ENCODE assay signal across 9 cellular contexts in the genomic region with DNA sequence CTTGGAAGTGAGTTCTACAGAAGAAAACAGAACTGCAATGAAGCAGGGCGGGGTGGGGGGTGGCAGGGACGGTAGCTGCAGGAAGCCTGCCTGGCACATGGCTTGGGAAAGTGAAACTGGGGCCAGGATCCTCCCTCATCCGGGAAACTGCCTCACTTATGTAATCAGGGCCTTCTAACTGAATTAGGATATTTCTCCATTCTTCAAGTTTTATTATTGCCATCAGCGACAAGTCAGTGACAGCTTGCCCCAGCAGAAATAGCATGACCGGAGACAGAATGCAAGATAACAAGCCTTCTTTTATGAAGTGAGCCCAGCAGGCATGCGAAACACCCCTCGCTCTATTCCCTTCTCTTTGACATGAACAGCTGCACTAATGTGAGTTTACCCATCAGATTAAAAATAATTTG.
DNase-seq lines count a peak whose midpoint lies in the region; ATAC-seq and TF ChIP-seq lines count a peak whose summit lies in the region.
"Had no signal": no experiment of that assay in that cellular context is flagged by ENCODE, and none has a peak within 500 bp of the region (broad histone marks: within the 10 kb centered on the region; RNA-seq: fewer than 3 reads in every experiment).

No MANE protein-coding gene starts in this region.

- no peak for TF ChIP-seq CTCF in left ventricle myocardium inferior (IDR thresholded peaks at IDR 0.05; ENCODE audit: borderline replicate concordance)
- no peak for TF ChIP-seq CTCF in gastrocnemius medialis (IDR thresholded peaks at IDR 0.05 in 4 of 5, conservative IDR thresholded peaks at IDR 0.05 in 1 of 5)
- no peak for TF ChIP-seq CTCF in progenitor cell of endocrine pancreas (IDR thresholded peaks at IDR 0.05; ENCODE audit: unreplicated experiment)

- H3K4me3 ChIP-seq in left ventricle myocardium inferior: peak overlapping the region; percentile 19
- peak overlapping the region in 1 of 4 donors; percentile 6 for H3K4me3 ChIP-seq in gastrocnemius medialis

- H3K36me3 ChIP-seq in left ventricle myocardium inferior (no peaks in the 10 kb centered on the region), gastrocnemius medialis (no peaks in the 10 kb centered on the region)

- no peaks in the 10 kb centered on the region for H3K27me3 ChIP-seq in left ventricle myocardium inferior (ENCODE audit: low read depth)
- H3K27me3 ChIP-seq in gastrocnemius medialis: no peaks in the 10 kb centered on the region

- peaks cover 5% of the 10 kb centered on the region for H3K27me3 Mint-ChIP-seq in progenitor cell of endocrine pancreas

- TF ChIP-seq POLR2A in gastrocnemius medialis (IDR thresholded peaks at IDR 0.05): no peak

- peaks cover 16% of the 10 kb centered on the region for H3K4me1 ChIP-seq in left ventricle myocardium inferior
- H3K4me1 ChIP-seq in gastrocnemius medialis: no peaks in the 10 kb centered on the region

- no peak overlapping the region for H3K4me3 Mint-ChIP-seq in progenitor cell of endocrine pancreas (ENCODE audit: low read depth)
- H3K4me3 Mint-ChIP-seq: T-helper 2 cell treated with Interferon-gamma antibody and Interleukin-4, amounts not matched to agents 5 μg/mL and 100 μg/mL, for 36 hours had no signal

- no peaks in the 10 kb centered on the region for H3K4me1 Mint-ChIP-seq in progenitor cell of endocrine pancreas (ENCODE audit: low read depth)

- H3K9me3 ChIP-seq in left ventricle myocardium inferior (replicated peaks): no peaks in the 10 kb centered on the region
- H3K9me3 ChIP-seq in gastrocnemius medialis: no peaks in the 10 kb centered on the region

- intact Hi-C loops in left ventricle myocardium inferior (cut with micrococcal nuclease): no loop called here
- intact Hi-C loops in gastrocnemius medialis (cut with DNase I; ENCODE audit: low total_unique reads): no loop called here

- peak overlapping the region; percentile 55 for H3K27ac ChIP-seq in left ventricle myocardium inferior (replicated peaks)
- H3K27ac ChIP-seq in gastrocnemius medialis: no peak overlapping the region

- H3K27ac Mint-ChIP-seq in progenitor cell of endocrine pancreas: no peak overlapping the region
- H3K27ac Mint-ChIP-seq: T-helper 2 cell treated with Interferon-gamma antibody and Interleukin-4, amounts not matched to agents 5 μg/mL and 100 μg/mL, for 36 hours had no signal

- DNase-seq in HCEC 1CT: peak; percentile 11
- peak; percentile 33 for DNase-seq in SKM-1 (lab: John Stamatoyannopoulos, UW; ENCODE audit: unreplicated experiment)
- peak; percentile 67 for DNase-seq in left ventricle myocardium inferior
- DNase-seq in gastrocnemius medialis: peak; percentile 38 to 51
- DNase-seq in progenitor cell of endocrine pancreas (ENCODE audit: low spot score, unreplicated experiment): no peak
- DNase-seq in NCI-H2029 (lab: John Stamatoyannopoulos, UW): no peak

- ATAC-seq in gastrocnemius medialis (peak; percentile 30 to 66), HG03521 (IDR thresholded peaks at IDR 0.05; ENCODE audit: unreplicated experiment) (no peak), GM18861 (IDR thresholded peaks at IDR 0.05; ENCODE audit: unreplicated experiment) (no peak)

- in situ Hi-C loops in gastrocnemius medialis (cut with MboI; ENCODE audit: low sequenced_read_pairs in 4 of 4): no loop called here

- H3K36me3 Mint-ChIP-seq in progenitor cell of endocrine pancreas (ENCODE audit: insufficient read depth): no peaks in the 10 kb centered on the region

- no peaks in the 10 kb centered on the region for H3K9me3 Mint-ChIP-seq in progenitor cell of endocrine pancreas (ENCODE audit: low read depth)
- H3K9me3 Mint-ChIP-seq: T-helper 2 cell treated with Interferon-gamma antibody and Interleukin-4, amounts not matched to agents 5 μg/mL and 100 μg/mL, for 36 hours had no signal

Comparison
In these comparisons a context has a peak if more than half of its experiments do, and no peak if none do; other contexts are left out.
1. DNase-seq: peak in HCEC 1CT (single experiment), SKM-1 (single experiment), left ventricle myocardium inferior (single experiment) and gastrocnemius medialis (2 of 2); none in progenitor cell of endocrine pancreas (single experiment) and NCI-H2029 (single experiment).
2. ATAC-seq: peak in gastrocnemius medialis (2 of 2); none in HG03521 (single experiment) and GM18861 (single experiment).